ENCODE assay signal across 27 cellular contexts in genomic region chr5:72300590-72301339, GRCh38. TPM values are rescaled to one million over a fixed set of nuclear protein-coding genes. Genes with fewer than 3 reads are reported as not detected.
DNase-seq lines count a peak whose midpoint lies in the region; ATAC-seq and TF ChIP-seq lines count a peak whose summit lies in the region.
"Had no signal": no experiment of that assay in that cellular context is flagged by ENCODE, and none has a peak within 500 bp of the region (broad histone marks: within the 10 kb centered on the region; RNA-seq: fewer than 3 reads in every experiment).

No MANE protein-coding gene starts in this region.

- no peak overlapping the region for H3K27ac Mint-ChIP-seq in mesothelial cell of epicardium
- H3K27ac Mint-ChIP-seq: activated CD4-positive, alpha-beta T cell treated with anti-CD3 and anti-CD28 coated beads for 36 hours; activated CD8-positive, alpha-beta memory T cell treated with anti-CD3 and anti-CD28 coated beads, Interleukin-2, amount 10 ng/mL, durations not matched to agents 7 days and 5 days; CD4-positive, alpha-beta T cell had no signal

- ATAC-seq in HG02642 (IDR thresholded peaks at IDR 0.05; ENCODE audit: poor library complexity, unreplicated experiment) (no peak), GM19023 (IDR thresholded peaks at IDR 0.05; ENCODE audit: unreplicated experiment) (no peak)
- ATAC-seq: activated CD4-positive, alpha-beta T cell treated with anti-CD3 and anti-CD28 coated beads for 36 hours; activated CD8-positive, alpha-beta memory T cell treated with anti-CD3 and anti-CD28 coated beads, Interleukin-2, amount 10 ng/mL, durations not matched to agents 7 days and 5 days; left ventricle myocardium superior; SK-N-SH treated with all-trans-retinoic acid at 6 μM for 48 hours had no signal

- H3K27me3 ChIP-seq in OCI-LY1 (ENCODE audit: insufficient read depth, low read length) = no peaks in the 10 kb centered on the region
- H3K27me3 ChIP-seq: esophagus squamous epithelium, heart right ventricle, testis had no signal

- no peak overlapping the region for H3K4me3 Mint-ChIP-seq in mesothelial cell of epicardium
- H3K4me3 Mint-ChIP-seq: activated CD4-positive, alpha-beta T cell treated with anti-CD3 and anti-CD28 coated beads for 36 hours; activated CD8-positive, alpha-beta memory T cell treated with anti-CD3 and anti-CD28 coated beads, Interleukin-2, amount 10 ng/mL, durations not matched to agents 7 days and 5 days; CD4-positive, alpha-beta T cell; central memory CD8-positive, alpha-beta T cell had no signal

- H3K27me3 Mint-ChIP-seq in mesothelial cell of epicardium (ENCODE audit: low read depth) = no peaks in the 10 kb centered on the region
- H3K27me3 Mint-ChIP-seq: activated CD4-positive, alpha-beta T cell treated with anti-CD3 and anti-CD28 coated beads for 36 hours; activated CD8-positive, alpha-beta memory T cell treated with anti-CD3 and anti-CD28 coated beads, Interleukin-2, amount 10 ng/mL, durations not matched to agents 7 days and 5 days; CD4-positive, alpha-beta T cell; central memory CD8-positive, alpha-beta T cell had no signal

- H3K36me3 ChIP-seq in OCI-LY1 (ENCODE audit: insufficient read depth, low read length) = peaks cover 26% of the 10 kb centered on the region

- peak overlapping the region; percentile 39; the same call in 1 of the 2 replicates for H3K4me3 ChIP-seq in GM12865 (ENCODE audit: low read depth, low read length)
- peak overlapping the region; percentile 37 for H3K4me3 ChIP-seq in OCI-LY1 (ENCODE audit: low read depth, low read length, poor library complexity, severe bottlenecking)
- H3K4me3 ChIP-seq: esophagus squamous epithelium, heart right ventricle, testis had no signal

- H3F3A ChIP-seq in OCI-LY1 (ENCODE audit: insufficient read depth, low read length) = no peaks in the 10 kb centered on the region; the same call in 1 of the 2 replicates

- H3K4me1 Mint-ChIP-seq in mesothelial cell of epicardium = peaks cover 28% of the 10 kb centered on the region

- H2AFZ ChIP-seq in OCI-LY1 (ENCODE audit: low read length) = no peak overlapping the region

- H3K9me2 ChIP-seq in OCI-LY1 (ENCODE audit: low read depth, low read length) = no peaks in the 10 kb centered on the region

- no peak for TF ChIP-seq CTCF in GM12865 (IDR thresholded peaks at IDR 0.05; ENCODE audit: insufficient read depth, low read depth, low read length, missing control alignments)
- TF ChIP-seq CTCF in OCI-LY1 (IDR thresholded peaks at IDR 0.05; ENCODE audit: low read length) = no peak
- peak; percentile 31 for TF ChIP-seq CTCF in mesothelial cell of epicardium (IDR thresholded peaks at IDR 0.05; ENCODE audit: unreplicated experiment)

- peaks cover 30% of the 10 kb centered on the region for H3K36me3 Mint-ChIP-seq in mesothelial cell of epicardium

- peak overlapping the region; percentile 66 for H3K9ac ChIP-seq in OCI-LY1 (ENCODE audit: low read length)

- H3K27ac ChIP-seq in OCI-LY1 (ENCODE audit: low read depth, low read length, poor library complexity, severe bottlenecking) = peak overlapping the region; percentile 95
- H3K27ac ChIP-seq: esophagus squamous epithelium, heart right ventricle, testis had no signal

- no peaks in the 10 kb centered on the region for H3K9me3 ChIP-seq in OCI-LY1 (ENCODE audit: low read length)
- H3K9me3 ChIP-seq: esophagus squamous epithelium, heart right ventricle, testis had no signal

- no peaks in the 10 kb centered on the region for H4K20me1 ChIP-seq in OCI-LY1 (ENCODE audit: insufficient read depth, low read length)

- peaks cover 73% of the 10 kb centered on the region for H3K79me2 ChIP-seq in OCI-LY1 (ENCODE audit: insufficient read depth, low read length)

- H3K4me1 ChIP-seq in OCI-LY1 (ENCODE audit: insufficient read depth, low read length, severe bottlenecking) = peaks cover 100% of the 10 kb centered on the region
- H3K4me1 ChIP-seq: testis had no signal

- peak overlapping the region; percentile 65 for H3K4me2 ChIP-seq in OCI-LY1 (ENCODE audit: low read length)

- no peak for DNase-seq in GM12865 (ENCODE audit: low read depth)
- peak; percentile 60 for DNase-seq in dermis blood vessel endothelial cell
- DNase-seq in mesothelial cell of epicardium (ENCODE audit: low spot score in 2 of 2, unreplicated experiment in 2 of 2) = no peak
- DNase-seq in UCSD-AML1 (lab: John Stamatoyannopoulos, UW; ENCODE audit: unreplicated experiment) = no peak
- no peak for DNase-seq in DMS53 (lab: John Stamatoyannopoulos, UW)
- DNase-seq: activated CD4-positive, alpha-beta T cell treated with anti-CD3 and anti-CD28 coated beads for 36 hours; activated CD8-positive, alpha-beta memory T cell treated with anti-CD3 and anti-CD28 coated beads, Interleukin-2, amount 10 ng/mL, durations not matched to agents 7 days and 5 days; activated effector memory CD4-positive, alpha-beta T cell treated with Interleukin-2 at 50 U/mL for 16 hours; amygdala; CD4-positive, alpha-beta T cell; DMS79; effector CD8-positive, alpha-beta T cell; esophagus squamous epithelium; heart right ventricle; immature natural killer cell; left ventricle myocardium superior; MM.1S; NCI-H187; NCI-H226; nucleus accumbens; T1000; testis had no signal

- no peaks in the 10 kb centered on the region for H3K9me3 Mint-ChIP-seq in mesothelial cell of epicardium
- H3K9me3 Mint-ChIP-seq: CD4-positive, alpha-beta T cell; central memory CD8-positive, alpha-beta T cell; immature natural killer cell had no signal

RNA-seq across cellular contexts. Expression of gene MRPS27, which starts 19.3 kb away (rescaled TPM):
- total RNA-seq in dermis blood vessel endothelial cell = 75.6 and 91.2 TPM in 2 replicates
- total RNA-seq in mesothelial cell of epicardium = 53.4 to 58.1 TPM (median 56.0 TPM) in 3 replicates

RNA-seq across cellular contexts. Expression of gene PTCD2, which starts 19.4 kb away (rescaled TPM):
- total RNA-seq in dermis blood vessel endothelial cell (3.9 and 6.0 TPM in 2 replicates), mesothelial cell of epicardium (12.2 to 14.5 TPM (median 13.6 TPM) in 3 replicates)
